ENCODE assay signal across 6 cellular contexts in the genomic region with DNA sequence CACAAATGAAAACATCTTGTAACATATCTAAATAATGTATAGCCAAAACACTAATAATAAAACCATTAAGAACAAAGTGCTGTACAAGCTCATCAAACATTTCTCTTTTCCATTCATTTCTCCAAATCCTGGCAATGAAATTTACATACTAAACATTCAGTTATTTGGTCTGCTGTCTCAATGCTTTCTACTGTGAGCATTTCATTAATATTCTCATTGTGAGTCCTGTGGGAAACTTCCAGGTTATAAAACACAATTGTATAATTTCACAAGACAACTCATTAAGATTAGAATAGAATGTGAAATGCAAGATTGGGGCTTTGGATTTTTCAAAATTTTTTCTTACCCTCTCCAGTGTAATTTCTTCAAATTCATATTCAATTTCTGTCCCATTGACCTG.
"Had no signal": no experiment of that assay in that cellular context is flagged by ENCODE, and none has a peak within 500 bp of the region (broad histone marks: within the 10 kb centered on the region; RNA-seq: fewer than 3 reads in every experiment).

No MANE protein-coding gene starts in this region.

- DNase-seq: GM23248, GOT3, H7, HFFc6 had no signal

- H3K4me1 ChIP-seq: HAP-1 had no signal

- H3K27ac ChIP-seq: GM23248, HL-60 had no signal

- H3K36me3 ChIP-seq: HAP-1 had no signal

- H3K9me3 ChIP-seq: HAP-1 had no signal

- H3K9ac ChIP-seq: GM23248 had no signal

- H3K4me3 ChIP-seq: GM23248, HAP-1 had no signal
